Comparison of ENCODE assay signal across 31 cellular contexts in the genomic region with DNA sequence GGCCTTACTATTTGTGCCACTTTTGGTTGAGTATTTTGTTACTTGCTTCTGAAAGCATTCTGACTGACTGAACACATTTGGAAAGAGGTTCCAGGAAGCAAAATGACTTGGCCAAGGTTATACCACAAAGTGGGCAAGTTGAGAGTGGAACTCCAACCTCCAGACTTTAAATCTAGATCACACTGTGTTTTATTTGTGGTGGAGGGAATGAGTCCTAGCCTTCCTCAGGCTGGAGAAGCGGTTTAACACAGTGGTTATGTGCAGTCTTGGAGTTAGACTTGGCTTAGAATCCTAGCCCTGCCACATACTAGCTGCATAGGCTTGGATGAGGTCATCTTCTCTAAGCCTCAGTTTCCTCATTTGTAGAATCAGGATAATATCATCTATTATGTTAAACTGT.
"Had no signal": no experiment of that assay in that cellular context is flagged by ENCODE, and none has a peak within 500 bp of the region (broad histone marks: within the 10 kb centered on the region; RNA-seq: fewer than 3 reads in every experiment).

No MANE protein-coding gene starts in this region.

- DNase-seq: activated B cell treated with CpG ODN at 0.5 μM for 24 hours; activated CD4-positive, alpha-beta memory T cell treated with anti-CD3 and anti-CD28 coated beads, Interleukin-2, amount 10 ng/mL, durations not matched to agents 7 days and 5 days; activated CD4-positive, alpha-beta T cell treated with anti-CD3 and anti-CD28 coated beads, Interleukin-2, amount 10 ng/mL, durations not matched to agents 7 days and 5 days; activated CD4-positive, alpha-beta T cell treated with anti-CD3 and anti-CD28 coated beads, Interleukin-2, amount 50 U/mL, for 4 hours; activated CD8-positive, alpha-beta memory T cell treated with anti-CD3 and anti-CD28 coated beads, Interleukin-2, amount 50 U/mL, for 48 hours; activated gamma-delta T cell; activated naive CD4-positive, alpha-beta T cell; activated naive CD4-positive, alpha-beta T cell treated with anti-CD3 and anti-CD28 coated beads, Interleukin-2, amount 50 U/mL, for 16 hours; activated naive CD8-positive, alpha-beta T cell treated with anti-CD3 and anti-CD28 coated beads, Interleukin-2, amount 10 ng/mL, durations not matched to agents 7 days and 5 days; activated T-cell treated with anti-CD3 and anti-CD28 coated beads for 4 hours; activated T-cell treated with anti-CD3 and anti-CD28 coated beads, Interleukin-2, amount 50 U/mL, for 24 hours; amniotic stem cell; anterior cingulate cortex; brain microvascular endothelial cell; cortex of kidney; dermis blood vessel endothelial cell; effector CD4-positive, alpha-beta T cell; effector memory CD8-positive, alpha-beta T cell; esophagus squamous epithelium; foreskin melanocyte; heart right ventricle; T-helper 2 cell; WERI-Rb-1 had no signal

- H3K4me3 Mint-ChIP-seq: activated B cell treated with CpG ODN at 0.5 μM for 24 hours; activated CD4-positive, alpha-beta memory T cell treated with anti-CD3 and anti-CD28 coated beads, Interleukin-2, amount 10 ng/mL, durations not matched to agents 7 days and 5 days; activated CD4-positive, alpha-beta T cell treated with anti-CD3 and anti-CD28 coated beads, Interleukin-2, amount 10 ng/mL, durations not matched to agents 7 days and 5 days; activated naive CD8-positive, alpha-beta T cell treated with anti-CD3 and anti-CD28 coated beads, Interleukin-2, amount 10 ng/mL, durations not matched to agents 7 days and 5 days; activated T-cell treated with anti-CD3 and anti-CD28 coated beads, Interleukin-2, amount 50 U/mL, for 24 hours; activated T-helper 1 cell treated with anti-CD3 and anti-CD28 coated beads, Interleukin-12 subunit alpha, Interleukin-12 subunit beta, Interleukin-2, Interleukin-4 antibody, amounts not matched to agents 30 ng/mL and 10 ng/mL and 1 ng/mL, durations not matched to agents 14 hours and 24 hours and 36 hours; central memory CD8-positive, alpha-beta T cell; effector memory CD8-positive, alpha-beta T cell had no signal

- H3K27ac ChIP-seq: brain microvascular endothelial cell, epithelial cell of prostate, esophagus squamous epithelium, gastroesophageal sphincter, heart right ventricle, hepatocyte, WERI-Rb-1 had no signal

- H3K36me3 ChIP-seq: brain microvascular endothelial cell, esophagus squamous epithelium, gastroesophageal sphincter, WERI-Rb-1 had no signal

- H3K4me2 ChIP-seq: hepatocyte had no signal

- H3K27me3 Mint-ChIP-seq: activated B cell treated with CpG ODN at 0.5 μM for 24 hours; activated CD4-positive, alpha-beta memory T cell treated with anti-CD3 and anti-CD28 coated beads, Interleukin-2, amount 10 ng/mL, durations not matched to agents 7 days and 5 days; activated CD4-positive, alpha-beta T cell treated with anti-CD3 and anti-CD28 coated beads, Interleukin-2, amount 10 ng/mL, durations not matched to agents 7 days and 5 days; activated naive CD8-positive, alpha-beta T cell treated with anti-CD3 and anti-CD28 coated beads, Interleukin-2, amount 10 ng/mL, durations not matched to agents 7 days and 5 days; activated T-cell treated with anti-CD3 and anti-CD28 coated beads, Interleukin-2, amount 50 U/mL, for 24 hours; central memory CD8-positive, alpha-beta T cell; effector memory CD8-positive, alpha-beta T cell had no signal

- H3K27me3 ChIP-seq: brain microvascular endothelial cell, esophagus squamous epithelium, gastroesophageal sphincter, heart right ventricle, hepatocyte had no signal

- H3K4me3 ChIP-seq: esophagus squamous epithelium, gastroesophageal sphincter, heart right ventricle, hepatocyte had no signal

- H2AFZ ChIP-seq: hepatocyte had no signal

- H3K27ac Mint-ChIP-seq: activated B cell treated with CpG ODN at 0.5 μM for 24 hours; activated CD4-positive, alpha-beta memory T cell treated with anti-CD3 and anti-CD28 coated beads, Interleukin-2, amount 10 ng/mL, durations not matched to agents 7 days and 5 days; activated CD4-positive, alpha-beta T cell treated with anti-CD3 and anti-CD28 coated beads, Interleukin-2, amount 10 ng/mL, durations not matched to agents 7 days and 5 days; activated naive CD8-positive, alpha-beta T cell treated with anti-CD3 and anti-CD28 coated beads, Interleukin-2, amount 10 ng/mL, durations not matched to agents 7 days and 5 days; activated T-cell treated with anti-CD3 and anti-CD28 coated beads, Interleukin-2, amount 50 U/mL, for 24 hours; activated T-helper 1 cell treated with anti-CD3 and anti-CD28 coated beads, Interleukin-12 subunit alpha, Interleukin-12 subunit beta, Interleukin-2, Interleukin-4 antibody, amounts not matched to agents 30 ng/mL and 10 ng/mL and 1 ng/mL, durations not matched to agents 14 hours and 24 hours and 36 hours; effector memory CD8-positive, alpha-beta T cell had no signal

- H3K9me3 Mint-ChIP-seq: activated B cell treated with CpG ODN at 0.5 μM for 24 hours; activated CD4-positive, alpha-beta memory T cell treated with anti-CD3 and anti-CD28 coated beads, Interleukin-2, amount 10 ng/mL, durations not matched to agents 7 days and 5 days; activated CD4-positive, alpha-beta T cell treated with anti-CD3 and anti-CD28 coated beads, Interleukin-2, amount 10 ng/mL, durations not matched to agents 7 days and 5 days; activated naive CD8-positive, alpha-beta T cell treated with anti-CD3 and anti-CD28 coated beads, Interleukin-2, amount 10 ng/mL, durations not matched to agents 7 days and 5 days; activated T-cell treated with anti-CD3 and anti-CD28 coated beads, Interleukin-2, amount 50 U/mL, for 24 hours; activated T-helper 1 cell treated with anti-CD3 and anti-CD28 coated beads, Interleukin-12 subunit alpha, Interleukin-12 subunit beta, Interleukin-2, Interleukin-4 antibody, amounts not matched to agents 30 ng/mL and 10 ng/mL and 1 ng/mL, durations not matched to agents 14 hours and 24 hours and 36 hours; central memory CD8-positive, alpha-beta T cell; effector memory CD8-positive, alpha-beta T cell had no signal

- ATAC-seq: activated CD4-positive, CD25-positive, alpha-beta regulatory T cell treated with anti-CD3 and anti-CD28 coated beads, Interleukin-2, amount 50 U/mL, for 24 hours; effector memory CD8-positive, alpha-beta T cell; gastroesophageal sphincter; heart right ventricle had no signal

- H3K9me3 ChIP-seq: esophagus squamous epithelium, gastroesophageal sphincter, heart right ventricle had no signal

- H3K4me1 Mint-ChIP-seq: activated naive CD8-positive, alpha-beta T cell treated with anti-CD3 and anti-CD28 coated beads, Interleukin-2, amount 10 ng/mL, durations not matched to agents 7 days and 5 days had no signal

- FAIRE-seq: astrocyte, bronchial epithelial cell had no signal
